ENCODE assay signal across 10 cellular contexts in genomic region chr1:217088521-217089221, GRCh38.
A peak's percentile ranks its signal among the peaks of the same experiment; 100 is the strongest.
DNase-seq lines count a peak whose midpoint lies in the region; ATAC-seq and TF ChIP-seq lines count a peak whose summit lies in the region.
"Had no signal": no experiment of that assay in that cellular context is flagged by ENCODE, and none has a peak within 500 bp of the region (broad histone marks: within the 10 kb centered on the region; RNA-seq: fewer than 3 reads in every experiment).

No MANE protein-coding gene starts in this region.

- DNase-seq in GM23338 (ENCODE audit: low spot score) = peak; percentile 53
- DNase-seq in astrocyte of the hippocampus (ENCODE audit: low read depth, low spot score) = peak; percentile 44
- DNase-seq in hepatocyte (ENCODE audit: low spot score) = no peak
- DNase-seq in retina = peak; percentile 79
- no peak for DNase-seq in CD8-positive, alpha-beta T cell
- DNase-seq in HAP-1 (ENCODE audit: low spot score in 2 of 2) = no peak
- DNase-seq: effector CD4-positive, alpha-beta T cell; SW 1271 had no signal

- intact Hi-C loops in CD8-positive, alpha-beta T cell (cut with DNase I, micrococcal nuclease) = no loop called here

- H3K27me3 ChIP-seq in GM23338 (ENCODE audit: insufficient read depth) (peaks cover 76% of the 10 kb centered on the region), hepatocyte (peaks cover 4% of the 10 kb centered on the region), HAP-1 (ENCODE audit: low read depth) (no peaks in the 10 kb centered on the region)
- no peaks in the 10 kb centered on the region for H3K27me3 ChIP-seq in CD8-positive, alpha-beta T cell (ENCODE audit: insufficient read depth, low read length)

- 24% methylated on average over 12 of the region's 12 CpGs for WGBS in hepatocyte (ENCODE audit: low lambda C conversion rate, missing lambda C conversion rate)

- in situ Hi-C loops in HAP-1 (cut with MboI; ENCODE audit: low sequenced_read_pairs) = no loop called here

- ATAC-seq in GM23338 = peak; percentile 76
- ATAC-seq in CD8-positive, alpha-beta T cell = no peak
- no peak for ATAC-seq in HG02642 (IDR thresholded peaks at IDR 0.05; ENCODE audit: poor library complexity, unreplicated experiment)
- no peak for ATAC-seq in GM18909 (IDR thresholded peaks at IDR 0.05; ENCODE audit: poor library complexity, unreplicated experiment)

- peak overlapping the region; percentile 65 for H3K4me3 ChIP-seq in GM23338
- H3K4me3 ChIP-seq in hepatocyte = peak overlapping the region; percentile 70
- no peak overlapping the region for H3K4me3 ChIP-seq in CD8-positive, alpha-beta T cell (ENCODE audit: low read depth, low read length)
- no peak overlapping the region for H3K4me3 ChIP-seq in HAP-1

- POLR2A ChIA-PET in CD8-positive, alpha-beta T cell (lab: Charles Lee) = no interaction called here

- H3K27me3 Mint-ChIP-seq in GM23338 (ENCODE audit: insufficient read depth, low read depth, poor library complexity) = peaks cover 36% of the 10 kb centered on the region
- H3K27me3 Mint-ChIP-seq in CD8-positive, alpha-beta T cell (ENCODE audit: low read depth) = peaks cover 40% of the 10 kb centered on the region

- H3K36me3 Mint-ChIP-seq in GM23338 (ENCODE audit: low read depth) = no peaks in the 10 kb centered on the region
- no peaks in the 10 kb centered on the region for H3K36me3 Mint-ChIP-seq in CD8-positive, alpha-beta T cell

- CTCF ChIA-PET in CD8-positive, alpha-beta T cell (lab: Charles Lee) = no interaction called here

- H3K9me3 Mint-ChIP-seq in GM23338 = no peaks in the 10 kb centered on the region
- peaks cover 3% of the 10 kb centered on the region for H3K9me3 Mint-ChIP-seq in CD8-positive, alpha-beta T cell

- H2AFZ ChIP-seq in GM23338 (peak overlapping the region; percentile 77), hepatocyte (peak overlapping the region; percentile 54)

- TF ChIP-seq CTCF in GM23338 (conservative IDR thresholded peaks at IDR 0.05; ENCODE audit: low read depth in 2 of 2) = no peak
- no peak for TF ChIP-seq CTCF in hepatocyte (IDR thresholded peaks at IDR 0.05; ENCODE audit: poor library complexity)
- TF ChIP-seq CTCF in CD8-positive, alpha-beta T cell (IDR thresholded peaks at IDR 0.05) = no peak

- H3K36me3 ChIP-seq in GM23338 (ENCODE audit: insufficient read depth) = no peaks in the 10 kb centered on the region
- H3K36me3 ChIP-seq in hepatocyte (replicated peaks; ENCODE audit: insufficient read depth, low read depth) = no peaks in the 10 kb centered on the region
- H3K36me3 ChIP-seq in CD8-positive, alpha-beta T cell (ENCODE audit: insufficient read depth, low read length) = no peaks in the 10 kb centered on the region
- no peaks in the 10 kb centered on the region for H3K36me3 ChIP-seq in HAP-1 (replicated peaks)

- H3K9me3 ChIP-seq in hepatocyte (ENCODE audit: low read depth) = no peaks in the 10 kb centered on the region
- H3K9me3 ChIP-seq in CD8-positive, alpha-beta T cell (ENCODE audit: low read length) = no peaks in the 10 kb centered on the region
- no peaks in the 10 kb centered on the region for H3K9me3 ChIP-seq in HAP-1

- H3K27ac ChIP-seq in GM23338 (ENCODE audit: low read depth) = no peak overlapping the region
- no peak overlapping the region for H3K27ac ChIP-seq in hepatocyte
- H3K27ac ChIP-seq in CD8-positive, alpha-beta T cell (ENCODE audit: low read depth, low read length) = no peak overlapping the region

- H3K4me3 Mint-ChIP-seq in GM23338 = peak overlapping the region; percentile 80
- no peak overlapping the region for H3K4me3 Mint-ChIP-seq in CD8-positive, alpha-beta T cell

- peaks cover 29% of the 10 kb centered on the region for H3K4me1 Mint-ChIP-seq in GM23338
- H3K4me1 Mint-ChIP-seq in CD8-positive, alpha-beta T cell (ENCODE audit: low read depth) = peaks cover 6% of the 10 kb centered on the region

- H3K4me2 ChIP-seq in GM23338 (peak overlapping the region; percentile 88), hepatocyte (peak overlapping the region; percentile 89)

- peaks cover 5% of the 10 kb centered on the region; the same call in 1 of the 2 replicates for H4K20me1 ChIP-seq in GM23338 (replicated peaks; ENCODE audit: insufficient read depth)
- no peaks in the 10 kb centered on the region for H4K20me1 ChIP-seq in hepatocyte (ENCODE audit: insufficient read depth, poor library complexity, severe bottlenecking)

- no peaks in the 10 kb centered on the region for H3F3A ChIP-seq in GM23338 (replicated peaks; ENCODE audit: low read depth)

- H3K4me1 ChIP-seq in GM23338 (ENCODE audit: insufficient read depth) (peaks cover 29% of the 10 kb centered on the region), hepatocyte (ENCODE audit: insufficient read depth) (no peaks in the 10 kb centered on the region), HAP-1 (no peaks in the 10 kb centered on the region)
- no peaks in the 10 kb centered on the region for H3K4me1 ChIP-seq in CD8-positive, alpha-beta T cell (ENCODE audit: insufficient read depth, low read length)

- no peaks in the 10 kb centered on the region for H3K79me2 ChIP-seq in GM23338 (replicated peaks; ENCODE audit: insufficient read depth)
- H3K79me2 ChIP-seq in hepatocyte = no peaks in the 10 kb centered on the region

- H3K27ac Mint-ChIP-seq in GM23338 = no peak overlapping the region
- no peak overlapping the region for H3K27ac Mint-ChIP-seq in CD8-positive, alpha-beta T cell

- H3K9me2 ChIP-seq in GM23338 (ENCODE audit: insufficient read depth) = no peaks in the 10 kb centered on the region
- no peaks in the 10 kb centered on the region for H3K9me2 ChIP-seq in hepatocyte (replicated peaks; ENCODE audit: insufficient read depth)

TF ChIP-seq in GM23338, 12 proteins besides CTCF, POLR2A, EP300 and RAD21:
- TF ChIP-seq STAT1 (IDR thresholded peaks at IDR 0.05; ENCODE audit: unreplicated experiment) (no peak), EZH2 (IDR thresholded peaks at IDR 0.05; ENCODE audit: low read depth, unreplicated experiment) (no peak), ETS1 (IDR thresholded peaks at IDR 0.05) (0 out of 2 replicates have a peak, but pooled peaks have one; percentile 9)

Comparison
In these comparisons a context has a peak if more than half of its experiments do, and no peak if none do; other contexts are left out.
1. DNase-seq: peak in GM23338 (single experiment), astrocyte of the hippocampus (single experiment) and retina (single experiment); none in hepatocyte (single experiment), CD8-positive, alpha-beta T cell (0 of 7) and HAP-1 (0 of 2).
2. H3K4me3 ChIP-seq: peak in GM23338 (single experiment) and hepatocyte (single experiment); none in CD8-positive, alpha-beta T cell (single experiment) and HAP-1 (single experiment).